9 cellular contexts compared by ENCODE assay signal in the genomic region with DNA sequence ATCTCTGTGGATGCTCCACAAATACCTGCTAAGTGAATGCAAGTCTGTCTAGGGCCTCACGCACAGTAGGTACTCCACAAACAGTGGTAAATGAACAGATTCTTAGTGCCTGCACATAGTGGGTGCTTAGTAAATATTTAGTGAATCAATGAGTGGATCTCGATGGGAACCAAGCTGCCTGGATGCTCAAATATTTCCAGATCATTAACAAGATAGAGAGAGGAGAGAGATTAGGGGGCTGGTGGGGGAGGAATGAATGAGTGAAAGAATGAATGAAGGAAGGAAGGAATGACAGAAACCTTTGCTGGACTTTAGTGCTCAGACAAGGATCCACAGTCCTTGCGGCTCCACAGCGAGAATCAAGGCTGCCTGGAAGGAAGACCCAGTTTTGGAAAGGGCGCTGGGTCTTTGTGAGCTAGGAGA.
A peak's percentile ranks its signal among the peaks of the same experiment; 100 is the strongest.
DNase-seq lines count a peak whose midpoint lies in the region; ATAC-seq and TF ChIP-seq lines count a peak whose summit lies in the region.
"Had no signal": no experiment of that assay in that cellular context is flagged by ENCODE, and none has a peak within 500 bp of the region (broad histone marks: within the 10 kb centered on the region; RNA-seq: fewer than 3 reads in every experiment).

No MANE protein-coding gene starts in this region.

- TF ChIP-seq CTCF in brain (conservative IDR thresholded peaks at IDR 0.05) (no peak), lower lobe of right lung (IDR thresholded peaks at IDR 0.05) (no peak), suprapubic skin (IDR thresholded peaks at IDR 0.05) (no peak)

- H3K27ac Mint-ChIP-seq in brain = peak overlapping the region; percentile 84 to 95 (median 91)
- H3K27ac Mint-ChIP-seq: activated naive CD8-positive, alpha-beta T cell treated with anti-CD3 and anti-CD28 coated beads for 36 hours had no signal

- peaks cover 4% of the 10 kb centered on the region; the same call in 1 of the 2 replicates for H3K4me1 ChIP-seq in HUES64 (ENCODE audit: insufficient read depth, low read length)
- H3K4me1 ChIP-seq in lower lobe of right lung = peaks cover 37% of the 10 kb centered on the region
- H3K4me1 ChIP-seq in suprapubic skin = peaks cover 30% of the 10 kb centered on the region

- 62% methylated on average over 5 of the region's 5 CpGs for WGBS in HUES64
- 40% methylated on average over 5 of the region's 5 CpGs for WGBS in suprapubic skin

- ATAC-seq in lower lobe of right lung (no peak), HG02884 (IDR thresholded peaks at IDR 0.05; ENCODE audit: unreplicated experiment) (no peak)

- peaks cover 6% of the 10 kb centered on the region for H3K27me3 Mint-ChIP-seq in brain

- no peak for TF ChIP-seq POLR2A in suprapubic skin (IDR thresholded peaks at IDR 0.05)

- no peaks in the 10 kb centered on the region for H3K27me3 ChIP-seq in HUES64 (ENCODE audit: insufficient read depth, low read length)
- H3K27me3 ChIP-seq in lower lobe of right lung (ENCODE audit: low read depth) = no peaks in the 10 kb centered on the region
- H3K27me3 ChIP-seq in suprapubic skin = no peaks in the 10 kb centered on the region

- no peaks in the 10 kb centered on the region for H3K36me3 Mint-ChIP-seq in brain
- H3K36me3 Mint-ChIP-seq: activated naive CD8-positive, alpha-beta T cell treated with anti-CD3 and anti-CD28 coated beads for 36 hours had no signal

- no peak for TF ChIP-seq EP300 in suprapubic skin (IDR thresholded peaks at IDR 0.05)

- peak overlapping the region; percentile 32; the same call in 1 of the 2 replicates for H3K9ac ChIP-seq in HUES64 (ENCODE audit: low read depth, low read length)

- H3K4me3 ChIP-seq in HUES64 (ENCODE audit: low read length) = peak overlapping the region; percentile 8; the same call in 1 of the 2 replicates
- peak overlapping the region; percentile 6 for H3K4me3 ChIP-seq in lower lobe of right lung
- no peak overlapping the region for H3K4me3 ChIP-seq in suprapubic skin

- intact Hi-C loops in lower lobe of right lung (cut with DNase I) = no loop called here

- peak overlapping the region; percentile 85 for H3K27ac ChIP-seq in HUES64 (ENCODE audit: low read depth, low read length)
- peak overlapping the region; percentile 79 for H3K27ac ChIP-seq in lower lobe of right lung
- H3K27ac ChIP-seq in suprapubic skin = peak overlapping the region; percentile 83

- no peaks in the 10 kb centered on the region for H3K36me3 ChIP-seq in HUES64 (ENCODE audit: insufficient read depth, low read length)
- no peaks in the 10 kb centered on the region for H3K36me3 ChIP-seq in lower lobe of right lung
- no peaks in the 10 kb centered on the region for H3K36me3 ChIP-seq in suprapubic skin

- DNase-seq in lower lobe of right lung (no peak), suprapubic skin (ENCODE audit: low spot score in 2 of 2) (no peak), medulla oblongata (ENCODE audit: extremely low spot score) (no peak), hepatic stellate cell (ENCODE audit: low spot score) (no peak)
- DNase-seq in stimulated activated CD4-positive, alpha-beta T cell treated with anti-CD3 and anti-CD28 coated beads, Interleukin-2, amount 100 ng/mL, for 48 hours = no peak
- DNase-seq: activated naive CD8-positive, alpha-beta T cell treated with anti-CD3 and anti-CD28 coated beads for 36 hours had no signal

- H3K9me3 ChIP-seq in HUES64 (ENCODE audit: insufficient read depth, low read depth, low read length) (no peaks in the 10 kb centered on the region), lower lobe of right lung (no peaks in the 10 kb centered on the region), suprapubic skin (no peaks in the 10 kb centered on the region)

- H3K9me3 Mint-ChIP-seq in brain = peaks cover 0 to 40% (median 0%) of the 10 kb centered on the region in 5 experiments
- H3K9me3 Mint-ChIP-seq: activated naive CD8-positive, alpha-beta T cell treated with anti-CD3 and anti-CD28 coated beads for 36 hours had no signal

- peaks cover 64% of the 10 kb centered on the region for H3K4me1 Mint-ChIP-seq in brain

- peak overlapping the region; percentile 12 to 49 (median 25) for H3K4me3 Mint-ChIP-seq in brain
- H3K4me3 Mint-ChIP-seq: activated naive CD8-positive, alpha-beta T cell treated with anti-CD3 and anti-CD28 coated beads for 36 hours had no signal
